In the genomic region with DNA sequence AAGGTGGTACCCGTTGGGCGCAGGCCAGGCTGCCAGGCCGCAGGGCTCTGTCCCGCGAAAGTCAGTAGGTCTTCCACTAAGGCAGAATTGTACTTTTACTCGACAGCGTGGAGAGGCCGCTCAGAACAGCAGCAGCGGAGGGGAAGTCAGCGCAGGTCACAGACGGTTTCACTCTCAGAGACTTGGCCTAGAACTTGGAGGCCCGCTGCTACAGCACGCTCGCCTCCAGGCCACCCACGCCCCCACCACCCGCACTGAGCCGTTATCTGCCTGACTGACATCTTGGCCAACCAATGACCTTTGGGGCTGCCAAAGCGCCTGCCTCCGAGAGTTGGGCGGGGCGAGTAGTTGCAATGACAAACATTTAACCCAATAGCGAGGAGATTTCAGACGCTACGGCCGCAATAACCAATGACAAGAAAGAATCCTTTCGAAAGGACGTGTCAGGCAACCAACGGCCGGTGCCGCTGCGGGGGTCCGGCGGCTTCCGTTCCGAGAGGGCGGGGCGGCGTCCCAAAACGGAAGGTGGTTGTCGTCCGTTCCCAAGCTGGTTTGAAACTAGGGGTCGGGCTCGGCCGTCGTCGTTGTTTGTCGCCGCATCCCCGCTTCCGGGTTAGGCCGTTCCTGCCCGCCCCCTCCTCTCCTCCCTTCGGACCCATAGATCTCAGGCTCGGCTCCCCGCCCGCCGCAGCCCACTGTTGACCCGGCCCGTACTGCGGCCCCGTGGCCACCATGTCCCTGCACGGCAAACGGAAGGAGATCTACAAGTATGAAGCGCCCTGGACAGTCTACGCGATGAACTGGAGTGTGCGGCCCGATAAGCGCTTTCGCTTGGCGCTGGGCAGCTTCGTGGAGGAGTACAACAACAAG, we compare ENCODE assay signal across 8 cellular contexts. TPM values are rescaled to one million over a fixed set of nuclear protein-coding genes. Genes with fewer than 3 reads are reported as not detected.
DNase-seq lines count a peak whose midpoint lies in the region; ATAC-seq and TF ChIP-seq lines count a peak whose summit lies in the region.

DCAF7 (plus strand) TSS at position 532 of the 870 bp plus-strand sequence; CDS start at position 733, 201 bp downstream.

- DNase-seq in GM06990 (ENCODE audit: extremely low read depth, insufficient read length), result peak; percentile 98
- peak; percentile 99 for DNase-seq in NCI-H1092 (lab: John Stamatoyannopoulos, UW)
- DNase-seq in globus pallidus (ENCODE audit: low spot score), result peak; percentile 100
- DNase-seq in occipital lobe (lab: John Stamatoyannopoulos, UW), result peak; percentile 99

- H3K4me1 Mint-ChIP-seq in activated naive CD4-positive, alpha-beta T cell treated with anti-CD3 and anti-CD28 coated beads, Interleukin-2, amount 50 U/mL, for 24 hours, result peaks cover 39% of the 10 kb centered on the region

- no peaks in the 10 kb centered on the region for H3K36me3 Mint-ChIP-seq in activated naive CD4-positive, alpha-beta T cell treated with anti-CD3 and anti-CD28 coated beads, Interleukin-2, amount 50 U/mL, for 24 hours

- peak within 1 kb of the TSS; percentile 98 for H3K4me3 ChIP-seq in GM06990 (replicated peaks; ENCODE audit: low read depth, low read length)

- H3K4me3 Mint-ChIP-seq in activated naive CD4-positive, alpha-beta T cell treated with anti-CD3 and anti-CD28 coated beads, Interleukin-2, amount 50 U/mL, for 24 hours, result peak within 1 kb of the TSS; percentile 95

- peak within 1 kb of the TSS; percentile 94 for H3K27ac ChIP-seq in temporal lobe (ENCODE audit: low read depth, low read length)

- no peak for TF ChIP-seq CTCF in GM06990 (IDR thresholded peaks at IDR 0.05; ENCODE audit: insufficient read depth, low read length, poor library complexity, severe bottlenecking)

- no peaks in the 10 kb centered on the region for H3K36me3 ChIP-seq in GM06990 (ENCODE audit: control insufficient read depth, insufficient read depth, low read length)

- peak within 1 kb of the TSS; percentile 96 for H3K27ac Mint-ChIP-seq in activated naive CD4-positive, alpha-beta T cell treated with anti-CD3 and anti-CD28 coated beads, Interleukin-2, amount 50 U/mL, for 24 hours

- no peaks in the 10 kb centered on the region for H3K9me3 Mint-ChIP-seq in activated naive CD4-positive, alpha-beta T cell treated with anti-CD3 and anti-CD28 coated beads, Interleukin-2, amount 50 U/mL, for 24 hours

- H3K27me3 Mint-ChIP-seq in activated naive CD4-positive, alpha-beta T cell treated with anti-CD3 and anti-CD28 coated beads, Interleukin-2, amount 50 U/mL, for 24 hours, result no peaks in the 10 kb centered on the region

- ATAC-seq in HG02588 (IDR thresholded peaks at IDR 0.05; ENCODE audit: unreplicated experiment) (peak; percentile 94), SK-N-SH treated with all-trans-retinoic acid at 6 μM for 48 hours (peak; percentile 92)

- no peaks in the 10 kb centered on the region for H3K27me3 ChIP-seq in GM06990 (replicated peaks; ENCODE audit: control insufficient read depth, insufficient read depth, low read length)

TF ChIP-seq in SK-N-SH treated with all-trans-retinoic acid at 6 μM for 48 hours, 23 proteins besides CTCF, POLR2A, EP300 and RAD21:
- TF ChIP-seq TOX (CRISPR knock-in tag; IDR thresholded peaks at IDR 0.05; ENCODE audit: borderline replicate concordance) (no peak), CSDC2 (CRISPR knock-in tag; IDR thresholded peaks at IDR 0.05) (peak; percentile 67; the same call in 1 of the 2 replicates), TSHZ2 (CRISPR knock-in tag; IDR thresholded peaks at IDR 0.05) (0 out of 2 replicates have a peak, but pooled peaks have one; percentile 58)
- TF ChIP-seq, protein P1, sequence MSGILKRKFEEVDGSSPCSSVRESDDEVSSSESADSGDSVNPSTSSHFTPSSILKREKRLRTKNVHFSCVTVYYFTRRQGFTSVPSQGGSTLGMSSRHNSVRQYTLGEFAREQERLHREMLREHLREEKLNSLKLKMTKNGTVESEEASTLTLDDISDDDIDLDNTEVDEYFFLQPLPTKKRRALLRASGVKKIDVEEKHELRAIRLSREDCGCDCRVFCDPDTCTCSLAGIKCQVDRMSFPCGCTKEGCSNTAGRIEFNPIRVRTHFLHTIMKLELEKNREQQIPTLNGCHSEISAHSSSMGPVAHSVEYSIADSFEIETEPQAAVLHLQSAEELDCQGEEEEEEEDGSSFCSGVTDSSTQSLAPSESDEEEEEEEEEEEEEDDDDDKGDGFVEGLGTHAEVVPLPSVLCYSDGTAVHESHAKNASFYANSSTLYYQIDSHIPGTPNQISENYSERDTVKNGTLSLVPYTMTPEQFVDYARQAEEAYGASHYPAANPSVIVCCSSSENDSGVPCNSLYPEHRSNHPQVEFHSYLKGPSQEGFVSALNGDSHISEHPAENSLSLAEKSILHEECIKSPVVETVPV (CRISPR knock-in tag; IDR thresholded peaks at IDR 0.05), result no peak

RNA-seq across cellular contexts. Expression of gene DCAF7, which starts in this region (rescaled TPM):
- total RNA-seq in occipital lobe (32.3 TPM), temporal lobe (45.5 TPM)

Comparison
In these comparisons a context has a peak if more than half of its experiments do, and no peak if none do; other contexts are left out.
1. Peak in every context shown above with its lines: DNase-seq, ATAC-seq, H3K4me3 ChIP-seq and H3K27ac ChIP-seq.